ENCODE assay signal across 11 cellular contexts in the genomic region with DNA sequence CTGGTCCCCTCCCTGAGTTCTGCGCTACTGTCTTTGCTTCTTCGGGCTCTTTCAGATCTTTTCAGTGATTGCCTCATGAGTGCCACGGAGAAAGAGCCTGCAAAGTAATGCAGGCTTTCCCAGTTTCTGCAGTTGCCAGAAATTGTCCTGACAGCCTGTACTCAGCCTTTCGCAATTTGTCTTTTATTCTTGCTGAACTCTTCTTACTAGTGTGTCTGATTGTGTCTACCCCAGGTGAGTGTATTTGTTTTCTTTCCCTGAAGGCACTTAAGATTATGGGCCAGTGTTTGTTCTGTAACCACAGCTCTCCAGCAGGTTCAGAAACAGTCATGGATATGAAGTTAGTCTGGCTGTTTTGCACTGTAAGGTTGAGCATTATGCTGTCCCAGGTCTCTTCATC. TPM values are rescaled to one million over a fixed set of nuclear protein-coding genes. Genes with fewer than 3 reads are reported as not detected.
DNase-seq lines count a peak whose midpoint lies in the region; ATAC-seq and TF ChIP-seq lines count a peak whose summit lies in the region.
"Had no signal": no experiment of that assay in that cellular context is flagged by ENCODE, and none has a peak within 500 bp of the region (broad histone marks: within the 10 kb centered on the region; RNA-seq: fewer than 3 reads in every experiment).

No MANE protein-coding gene starts in this region.

- H3K9me3 ChIP-seq in prostate gland, result no peaks in the 10 kb centered on the region
- peaks cover 0 to 8% (median 0%) of the 10 kb centered on the region in 8 donors for H3K9me3 ChIP-seq in spleen

- no peak overlapping the region for H3K4me3 Mint-ChIP-seq in immature natural killer cell
- H3K4me3 Mint-ChIP-seq: stimulated activated naive CD8-positive, alpha-beta T cell treated with anti-CD3 and anti-CD28 coated beads, Interleukin-15, Interleukin-2, amounts not matched to agents 100 ng/mL and 50 ng/mL, for 24 hours had no signal

- H3K27ac ChIP-seq in prostate gland (no peak overlapping the region), spleen (no peak overlapping the region)
- H3K27ac ChIP-seq: parathyroid adenoma had no signal

- intact Hi-C loops in prostate gland (cut with DNase I), result no loop called here
- intact Hi-C loops in spleen (cut with DNase I; ENCODE audit: low total_unique reads), result no loop called here

- H3K27me3 ChIP-seq in prostate gland (replicated peaks; ENCODE audit: insufficient read depth) (no peaks in the 10 kb centered on the region), spleen (replicated peaks in 1 of 7) (no peaks in the 10 kb centered on the region)

- no peak overlapping the region for H3K4me3 ChIP-seq in fibroblast of the aortic adventitia (ENCODE audit: low read depth, low read length)
- H3K4me3 ChIP-seq in prostate gland, result peak overlapping the region in 1 of 2 donors; percentile 1
- no peak overlapping the region for H3K4me3 ChIP-seq in spleen
- H3K4me3 ChIP-seq: GM12878 had no signal

- H3K36me3 ChIP-seq in prostate gland (no peaks in the 10 kb centered on the region), spleen (peaks cover 0 to 7% (median 0%) of the 10 kb centered on the region in 6 donors)

- no peak for ATAC-seq in HG03457 (IDR thresholded peaks at IDR 0.05; ENCODE audit: unreplicated experiment)
- ATAC-seq: GM12878 had no signal

- H3K36me3 Mint-ChIP-seq in immature natural killer cell, result peaks cover 0 to 6% (median 4%) of the 10 kb centered on the region in 3 donors

- no peaks in the 10 kb centered on the region for H3K9me3 Mint-ChIP-seq in immature natural killer cell

- H3K27me3 Mint-ChIP-seq in immature natural killer cell (ENCODE audit: low read depth in 3 of 3), result peaks cover 0 to 4% (median 1%) of the 10 kb centered on the region in 3 donors
- H3K27me3 Mint-ChIP-seq: stimulated activated naive CD8-positive, alpha-beta T cell treated with anti-CD3 and anti-CD28 coated beads, Interleukin-15, Interleukin-2, amounts not matched to agents 100 ng/mL and 50 ng/mL, for 24 hours had no signal

- peak; percentile 62 for DNase-seq in GM03348 (ENCODE audit: low spot score)
- DNase-seq in NCI-H226, result peak; percentile 16
- DNase-seq in fibroblast of the aortic adventitia (ENCODE audit: low read depth), result peak; percentile 72
- peak; percentile 36 for DNase-seq in prostate gland (ENCODE audit: low spot score)
- no peak for DNase-seq in immature natural killer cell
- no peak for DNase-seq in spleen
- DNase-seq: activated CD8-positive, alpha-beta memory T cell treated with anti-CD3 and anti-CD28 coated beads, Interleukin-2, amount 50 U/mL, for 48 hours had no signal

- 8% methylated on average over 4 of the region's 4 CpGs for WGBS in prostate gland
- WGBS in spleen, 5 donors, result 49 to 66% (median 57%) methylated on average over 4 of the region's 4 CpGs

- peaks cover 49 to 63% of the 10 kb centered on the region in 2 donors for H3K4me1 Mint-ChIP-seq in immature natural killer cell

- TF ChIP-seq CTCF in fibroblast of the aortic adventitia (IDR thresholded peaks at IDR 0.05; ENCODE audit: insufficient read depth, low read length) (no peak), prostate gland (IDR thresholded peaks at IDR 0.05) (no peak), spleen (IDR thresholded peaks at IDR 0.05 in 8 of 11, conservative IDR thresholded peaks at IDR 0.05 in 3 of 11) (no peak)

- H3K4me1 ChIP-seq in prostate gland (replicated peaks), result peaks cover 8% of the 10 kb centered on the region
- peaks cover 12 to 64% (median 46%) of the 10 kb centered on the region in 6 donors for H3K4me1 ChIP-seq in spleen
- H3K4me1 ChIP-seq: parathyroid adenoma had no signal

- peak overlapping the region in 3 of 6 donors; percentile 56 to 80 (median 63) for H3K27ac Mint-ChIP-seq in immature natural killer cell
- H3K27ac Mint-ChIP-seq: stimulated activated naive CD8-positive, alpha-beta T cell treated with anti-CD3 and anti-CD28 coated beads, Interleukin-15, Interleukin-2, amounts not matched to agents 100 ng/mL and 50 ng/mL, for 24 hours had no signal

- TF ChIP-seq POLR2A in prostate gland (IDR thresholded peaks at IDR 0.05) (no peak), spleen (IDR thresholded peaks at IDR 0.05) (no peak)

RNA-seq across cellular contexts. Expression of a gene that starts 47.1 kb away (rescaled TPM):
- total RNA-seq in fibroblast of the aortic adventitia (ENCODE audit: low replicate concordance) (17.4 and 38.7 TPM in 2 replicates), prostate gland (10 to 100 TPM; 24.1 to 53.1 TPM), spleen (10 to 100 TPM; 31.1 to 37.7 (median 32.0) TPM)
- polyA plus RNA-seq in immature natural killer cell (1 to 10 TPM in 1 of 3 donors, under 1 TPM in 2; 0.03 to 4.8 (median 0.94) TPM), spleen (10 to 100 TPM in 1 of 3 donors, 1 to 10 TPM in 2; 6.2 to 11.6 (median 7.0) TPM)

Comparison
In these comparisons a context has a peak if more than half of its experiments do, and no peak if none do; other contexts are left out.
1. DNase-seq: peak in GM03348 (single experiment), NCI-H226 (single experiment), fibroblast of the aortic adventitia (single experiment) and prostate gland (single experiment); none in immature natural killer cell (0 of 3) and spleen (single experiment).